In genomic region chr12:27592548-27592947, GRCh38 we compare ENCODE assay signal across 9 cellular contexts.
DNase-seq lines count a peak whose midpoint lies in the region; ATAC-seq and TF ChIP-seq lines count a peak whose summit lies in the region.
"Had no signal": no experiment of that assay in that cellular context is flagged by ENCODE, and none has a peak within 500 bp of the region (broad histone marks: within the 10 kb centered on the region; RNA-seq: fewer than 3 reads in every experiment).

No MANE protein-coding gene starts in this region.

- peak overlapping the region; percentile 86 for H3K27ac ChIP-seq in RWPE1
- peak overlapping the region in 3 of 4 donors; percentile 21 to 64 (median 44) for H3K27ac ChIP-seq in gastroesophageal sphincter
- H3K27ac ChIP-seq in skeletal muscle tissue (ENCODE audit: low read depth, low read length): peak overlapping the region; percentile 70

- peaks cover 0 to 31% (median 6%) of the 10 kb centered on the region in 3 donors for H3K4me1 ChIP-seq in gastroesophageal sphincter
- H3K4me1 ChIP-seq in skeletal muscle tissue (ENCODE audit: control insufficient read depth in 3 of 3, insufficient read depth in 3 of 3, low read length in 3 of 3): peaks cover 3 to 5% (median 5%) of the 10 kb centered on the region in 3 donors

- TF ChIP-seq POLR2A in gastroesophageal sphincter (IDR thresholded peaks at IDR 0.05): no peak

- H3K27me3 ChIP-seq in gastroesophageal sphincter (no peaks in the 10 kb centered on the region), skeletal muscle tissue (ENCODE audit: control insufficient read depth in 3 of 3, insufficient read depth in 3 of 3, low read length in 3 of 3) (no peaks in the 10 kb centered on the region)

- H3K9me3 ChIP-seq in gastroesophageal sphincter (no peaks in the 10 kb centered on the region), skeletal muscle tissue (ENCODE audit: control insufficient read depth in 3 of 3, low read length in 3 of 3) (no peaks in the 10 kb centered on the region)

- no peaks in the 10 kb centered on the region for H3K36me3 ChIP-seq in gastroesophageal sphincter
- H3K36me3 ChIP-seq in skeletal muscle tissue (ENCODE audit: control insufficient read depth in 3 of 3, insufficient read depth in 3 of 3, low read length in 3 of 3): no peaks in the 10 kb centered on the region

- no peak for TF ChIP-seq EP300 in gastroesophageal sphincter (IDR thresholded peaks at IDR 0.05)

- CTCF ChIA-PET in RWPE1 (lab: Yijun Ruan, JAX): no interaction called here

- POLR2A ChIA-PET in RWPE1 (lab: Yijun Ruan, JAX; ENCODE audit: low non-redundant PET): no interaction called here

- ATAC-seq in gastroesophageal sphincter (peak; percentile 64), GM18502 (IDR thresholded peaks at IDR 0.05; ENCODE audit: poor library complexity, unreplicated experiment) (no peak)
- no peak for ATAC-seq in stimulated activated naive CD8-positive, alpha-beta T cell treated with anti-CD3 and anti-CD28 coated beads, Interleukin-15, Interleukin-2, amounts not matched to agents 100 U/mL and 50 U/mL, for 24 hours

- TF ChIP-seq CTCF in GM20000 (IDR thresholded peaks at IDR 0.05; ENCODE audit: extremely low read depth, missing control alignments) (no peak), RWPE1 (conservative IDR thresholded peaks at IDR 0.05; ENCODE audit: low read depth) (no peak), gastroesophageal sphincter (IDR thresholded peaks at IDR 0.05) (no peak)

- no peak overlapping the region for H3K9ac ChIP-seq in skeletal muscle tissue (ENCODE audit: low read depth in 1 of 3, low read length in 3 of 3)

- peak; percentile 23 for DNase-seq in GM20000 (ENCODE audit: low spot score)
- peak; percentile 73 for DNase-seq in RWPE1 (ENCODE audit: low spot score)
- DNase-seq in stimulated activated CD4-positive, alpha-beta T cell treated with anti-CD3 and anti-CD28 coated beads, Interleukin-2, amount 100 ng/mL, for 48 hours: no peak
- DNase-seq in stimulated activated naive CD8-positive, alpha-beta T cell treated with anti-CD3 and anti-CD28 coated beads, Interleukin-15, Interleukin-2, amounts not matched to agents 100 U/mL and 50 U/mL, for 24 hours: no peak
- DNase-seq in SK-N-DZ (ENCODE audit: low spot score): no peak
- DNase-seq: activated CD4-positive, alpha-beta T cell treated with anti-CD3 and anti-CD28 coated beads for 4 hours had no signal

- WGBS in gastroesophageal sphincter (ENCODE audit: low coverage in 1 of 2), 2 donors: 30% methylated on average over 5 of the region's 5 CpGs; no CpG with 5 or more reads in 1 of the 2 donors

- H3K4me3 ChIP-seq in gastroesophageal sphincter: no peak overlapping the region
- H3K4me3 ChIP-seq in skeletal muscle tissue (ENCODE audit: low read length in 3 of 3): no peak overlapping the region

Comparison
In these comparisons a context has a peak if more than half of its experiments do, and no peak if none do; other contexts are left out.
1. DNase-seq: peak in GM20000 (single experiment) and RWPE1 (single experiment); none in stimulated activated CD4-positive, alpha-beta T cell treated with anti-CD3 and anti-CD28 coated beads, Interleukin-2, amount 100 ng/mL, for 48 hours (0 of 2), stimulated activated naive CD8-positive, alpha-beta T cell treated with anti-CD3 and anti-CD28 coated beads, Interleukin-15, Interleukin-2, amounts not matched to agents 100 U/mL and 50 U/mL, for 24 hours (single experiment) and SK-N-DZ (single experiment).
2. Peak in every context shown above with its lines, with median percentiles within 50 percentile points of each other: H3K27ac ChIP-seq.